12 cellular contexts compared by ENCODE assay signal in the genomic region with DNA sequence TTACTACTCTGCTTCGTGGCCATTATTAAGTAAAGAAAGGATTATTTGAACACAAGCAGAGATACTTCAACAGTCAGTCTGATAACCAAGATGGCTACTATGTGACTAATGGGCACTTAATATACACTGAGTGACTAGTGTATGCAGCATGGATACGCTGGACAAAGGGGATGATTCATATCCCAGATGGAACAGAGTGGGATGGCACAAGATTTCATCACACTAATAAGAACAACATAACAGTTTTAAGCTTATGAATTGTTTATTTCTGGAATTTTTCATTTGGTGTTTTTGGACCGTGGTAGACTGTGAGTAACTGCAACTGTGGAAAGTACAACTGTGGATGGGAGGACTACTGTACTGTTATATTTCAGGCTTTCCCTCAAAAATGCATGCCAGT. TPM values are rescaled to one million over a fixed set of nuclear protein-coding genes. Genes with fewer than 3 reads are reported as not detected.
DNase-seq lines count a peak whose midpoint lies in the region; ATAC-seq, FAIRE-seq and TF ChIP-seq lines count a peak whose summit lies in the region.
"Had no signal": no experiment of that assay in that cellular context is flagged by ENCODE, and none has a peak within 500 bp of the region (broad histone marks: within the 10 kb centered on the region; RNA-seq: fewer than 3 reads in every experiment).

No MANE protein-coding gene starts in this region.

- H3K4me1 ChIP-seq in adipocyte (ENCODE audit: control insufficient read depth, insufficient read depth, low read length) = peaks cover 18% of the 10 kb centered on the region
- H3K4me1 ChIP-seq in Karpas-422 (ENCODE audit: low read length) = no peaks in the 10 kb centered on the region
- H3K4me1 ChIP-seq: Peyer's patch had no signal

- H3K9ac ChIP-seq in adipocyte (ENCODE audit: low read length) (no peak overlapping the region), Karpas-422 (ENCODE audit: low read length) (no peak overlapping the region)

- TF ChIP-seq POLR2A in H54 (IDR thresholded peaks at IDR 0.05; ENCODE audit: low read depth, low read length) = no peak

- FAIRE-seq in H54 (lab: Jason Lieb, UNC) = peak; percentile 98

- H3K27me3 ChIP-seq in adipocyte (replicated peaks; ENCODE audit: control insufficient read depth, insufficient read depth, low read length) (no peaks in the 10 kb centered on the region), Karpas-422 (ENCODE audit: low read length) (no peaks in the 10 kb centered on the region)
- H3K27me3 ChIP-seq: Peyer's patch, spleen had no signal

- H3K27ac ChIP-seq in Karpas-422 (ENCODE audit: low read length) = no peak overlapping the region
- H3K27ac ChIP-seq: Peyer's patch, spleen, WERI-Rb-1 had no signal

- no peaks in the 10 kb centered on the region for H3K9me3 ChIP-seq in adipocyte (ENCODE audit: control insufficient read depth, low read length)
- H3K9me3 ChIP-seq in Karpas-422 (ENCODE audit: low read length) = no peaks in the 10 kb centered on the region
- H3K9me3 ChIP-seq: Peyer's patch, spleen had no signal

- no peak for TF ChIP-seq CTCF in fibroblast of villous mesenchyme (IDR thresholded peaks at IDR 0.05; ENCODE audit: insufficient read depth, low read depth, low read length)

- H3K4me2 ChIP-seq in Karpas-422 (ENCODE audit: low read depth, low read length, poor library complexity, severe bottlenecking) = no peak overlapping the region

- peaks cover 76% of the 10 kb centered on the region for H3K79me2 ChIP-seq in Karpas-422 (ENCODE audit: low read length)

- DNase-seq in H54 (ENCODE audit: insufficient read length, low spot score) (peak; percentile 50), adipocyte (ENCODE audit: low read depth) (peak; percentile 77), fibroblast of villous mesenchyme (ENCODE audit: low read depth) (peak; percentile 96), stromal cell of bone marrow (ENCODE audit: low read depth) (peak; percentile 90), NCI-H1092 treated with DMSO at 0.1 percent for 48 hours (lab: John Stamatoyannopoulos, UW) (no peak), DMS53 (lab: John Stamatoyannopoulos, UW) (no peak), Karpas-422 (no peak)
- DNase-seq: NCI-H2029 treated with DMSO at 0.1 percent for 48 hours, Peyer's patch, spleen, WERI-Rb-1 had no signal

- H4K20me1 ChIP-seq in Karpas-422 (ENCODE audit: insufficient read depth, low read depth, low read length) = no peaks in the 10 kb centered on the region

- H3K9me2 ChIP-seq in Karpas-422 (replicated peaks; ENCODE audit: insufficient read depth, low read length) = no peaks in the 10 kb centered on the region

- no peak for ATAC-seq in HG02973 (IDR thresholded peaks at IDR 0.05; ENCODE audit: unreplicated experiment)

- H3K36me3 ChIP-seq in adipocyte (ENCODE audit: control insufficient read depth, insufficient read depth, low read length, severe bottlenecking) (peaks cover 16% of the 10 kb centered on the region), Karpas-422 (ENCODE audit: insufficient read depth, low read length) (peaks cover 23% of the 10 kb centered on the region; the same call in 1 of the 2 replicates)

- H3K4me3 ChIP-seq in adipocyte (ENCODE audit: low read length) (no peak overlapping the region), fibroblast of villous mesenchyme (ENCODE audit: low read depth, low read length) (no peak overlapping the region), Karpas-422 (ENCODE audit: low read length) (no peak overlapping the region)
- H3K4me3 ChIP-seq: Peyer's patch, spleen had no signal

- H2AFZ ChIP-seq in Karpas-422 (ENCODE audit: low read length) = no peak overlapping the region

RNA-seq across cellular contexts. Expression of gene ZCCHC17, which starts 9.4 kb away (rescaled TPM):
- 25.4 and 45.3 TPM in 2 replicates for total RNA-seq in fibroblast of villous mesenchyme
- total RNA-seq in Karpas-422 (2014; rRNA removed; shearing (Covaris generic); ENCODE audit: low replicate concordance) = 18.5 and 19.3 TPM in 2 replicates

RNA-seq across cellular contexts. Expression of gene SNRNP40, which starts 9.7 kb away (rescaled TPM):
- 85.7 and 114 TPM in 2 replicates for total RNA-seq in fibroblast of villous mesenchyme
- total RNA-seq in Karpas-422 (2014; rRNA removed; shearing (Covaris generic); ENCODE audit: low replicate concordance) = 106 and 116 TPM in 2 replicates

Comparison
In these comparisons a context has a peak if more than half of its experiments do, and no peak if none do; other contexts are left out.
1. DNase-seq: peak in H54 (single experiment), adipocyte (single experiment), fibroblast of villous mesenchyme (single experiment) and stromal cell of bone marrow (single experiment); none in NCI-H1092 treated with DMSO at 0.1 percent for 48 hours (single experiment), DMS53 (single experiment) and Karpas-422 (single experiment).